Comparison of ENCODE assay signal across 11 cellular contexts in genomic region chr21:17708541-17709265, GRCh38.
DNase-seq lines count a peak whose midpoint lies in the region; ATAC-seq, FAIRE-seq and TF ChIP-seq lines count a peak whose summit lies in the region.
"Had no signal": no experiment of that assay in that cellular context is flagged by ENCODE, and none has a peak within 500 bp of the region (broad histone marks: within the 10 kb centered on the region; RNA-seq: fewer than 3 reads in every experiment).

No MANE protein-coding gene starts in this region.

- peak overlapping the region; percentile 91; the same call in 1 of the 2 replicates for H2BK5ac ChIP-seq in H1 (ENCODE audit: low read depth, low read length)

- ATAC-seq in GM18873 (IDR thresholded peaks at IDR 0.05; ENCODE audit: low FRiP score, unreplicated experiment) = peak; percentile 32
- peak; percentile 38 for ATAC-seq in GM21723 (IDR thresholded peaks at IDR 0.05; ENCODE audit: unreplicated experiment)
- peak; percentile 72 for ATAC-seq in HG03175 (IDR thresholded peaks at IDR 0.05; ENCODE audit: unreplicated experiment)
- ATAC-seq in SK-N-SH treated with all-trans-retinoic acid at 6 μM for 48 hours = no peak

- no peak overlapping the region for H2AK5ac ChIP-seq in H1 (ENCODE audit: low read depth, low read length)

- H4K91ac ChIP-seq in H1 (replicated peaks; ENCODE audit: insufficient read length, low read length) = peak overlapping the region; percentile 65

- no peak for FAIRE-seq in H1 (lab: Jason Lieb, UNC)

- H3K4ac ChIP-seq in H1 (replicated peaks; ENCODE audit: insufficient read length, low read depth, low read length) = no peak overlapping the region

- H4K20me1 ChIP-seq in H1 (replicated peaks in 1 of 2; ENCODE audit: control insufficient read depth in 1 of 2, insufficient read depth in 2 of 2, low read length in 2 of 2) = no peaks in the 10 kb centered on the region

- no peaks in the 10 kb centered on the region for H3K23me2 ChIP-seq in H1 (ENCODE audit: low read depth, low read length)

- TF ChIP-seq CTCF in H1 (IDR thresholded peaks at IDR 0.05; ENCODE audit: control extremely low read depth in 1 of 3, insufficient read depth in 1 of 3, low read depth in 1 of 3, low read length in 3 of 3) (no peak), coronary artery (IDR thresholded peaks at IDR 0.05) (no peak)

- peaks cover 5 to 9% of the 10 kb centered on the region in 2 experiments; a peak in 3 of 4 replicates for H3K9me3 ChIP-seq in H1 (ENCODE audit: insufficient read depth in 2 of 2, low read depth in 1 of 2, low read length in 1 of 2)

- H3K56ac ChIP-seq in H1 (replicated peaks; ENCODE audit: insufficient read length, low read depth, low read length) = no peak overlapping the region

- H4K5ac ChIP-seq in H1 (ENCODE audit: insufficient read length, low read depth, low read length) = no peak overlapping the region

- H3K79me2 ChIP-seq in H1 (ENCODE audit: control insufficient read depth in 1 of 2, insufficient read depth in 2 of 2, low read length in 2 of 2) = no peaks in the 10 kb centered on the region

- H3K4me3 ChIP-seq in H1 (ENCODE audit: extremely low read depth in 1 of 4, insufficient read depth in 2 of 4, low read depth in 3 of 4, low read length in 4 of 4) (no peak overlapping the region), coronary artery (no peak overlapping the region)
- H3K4me3 ChIP-seq: vagina had no signal

- H2BK12ac ChIP-seq in H1 (ENCODE audit: low read depth, low read length) = no peak overlapping the region

- TF ChIP-seq EP300 in H1 (IDR thresholded peaks at IDR 0.05; ENCODE audit: borderline replicate concordance in 1 of 2, low read depth in 2 of 2, low read length in 2 of 2) = no peak

- TF ChIP-seq POLR2A in H1 (IDR thresholded peaks at IDR 0.05; ENCODE audit: control extremely low read depth in 1 of 2, low read depth in 2 of 2, low read length in 2 of 2) = no peak

- H3K36me3 ChIP-seq in H1 (ENCODE audit: control insufficient read depth in 2 of 4, insufficient read depth in 4 of 4, low read length in 3 of 4) = no peaks in the 10 kb centered on the region
- H3K36me3 ChIP-seq: vagina had no signal

- H3K79me1 ChIP-seq in H1 (ENCODE audit: low read depth, low read length) = no peaks in the 10 kb centered on the region

- no peak overlapping the region for H2BK15ac ChIP-seq in H1 (ENCODE audit: low read length)

- no peak for TF ChIP-seq RAD21 in H1 (IDR thresholded peaks at IDR 0.05 in 1 of 2, conservative IDR thresholded peaks at IDR 0.05 in 1 of 2; ENCODE audit: low read depth in 2 of 2, low read length in 2 of 2)

- no peaks in the 10 kb centered on the region for H3K27me3 ChIP-seq in H1 (replicated peaks in 1 of 4; ENCODE audit: control insufficient read depth in 3 of 4, extremely low read depth in 1 of 4, insufficient read depth in 3 of 4, low read length in 3 of 4)
- H3K27me3 ChIP-seq: vagina had no signal

- peak overlapping the region; percentile 85; the same call in 1 of the 2 replicates for H2AFZ ChIP-seq in H1 (ENCODE audit: low read length)

- 89% methylated on average over 5 of the region's 5 CpGs; no CpG with 5 or more reads in 1 of the 2 experiments for WGBS in H1 (ENCODE audit: extremely low coverage in 1 of 2, insufficient coverage in 1 of 2, insufficient read length in 1 of 2, insufficient replicate concordance in 2 of 2, low coverage in 1 of 2, low lambda C conversion rate in 2 of 2, missing lambda C conversion rate in 1 of 2), 2 experiments

- no peaks in the 10 kb centered on the region for H3K4me1 ChIP-seq in H1 (replicated peaks in 1 of 4; ENCODE audit: control insufficient read depth in 3 of 4, insufficient read depth in 4 of 4, low read length in 3 of 4)
- H3K4me1 ChIP-seq: vagina had no signal

- H2BK20ac ChIP-seq in H1 (ENCODE audit: low read length) = no peak overlapping the region

- peak overlapping the region; percentile 21 for H2BK120ac ChIP-seq in H1 (replicated peaks; ENCODE audit: low read depth, low read length)

- POLR2A ChIA-PET in H1 (lab: Charles Lee; ENCODE audit: partially characterized antibody) = no interaction called here

- no peak overlapping the region for H3K4me2 ChIP-seq in H1 (ENCODE audit: insufficient read depth in 1 of 2, low read depth in 2 of 2, low read length in 2 of 2)

- DNase-seq in H1 (ENCODE audit: low read depth in 1 of 2, low spot score in 2 of 2) (no peak), NCI-H446 treated with DMSO at 0.1 percent for 48 hours (lab: John Stamatoyannopoulos, UW) (no peak), NCI-H1436 (lab: John Stamatoyannopoulos, UW) (no peak), coronary artery (ENCODE audit: low spot score) (no peak)
- DNase-seq: NCI-H2171; stimulated activated CD4-positive, alpha-beta T cell treated with anti-CD3 and anti-CD28 coated beads, Interleukin-4, amount 100 ng/mL, for 4 hours had no signal

- H3K14ac ChIP-seq in H1 (ENCODE audit: insufficient read length) = no peak overlapping the region

- H3K18ac ChIP-seq in H1 (ENCODE audit: extremely low read depth, low read length) = no peak overlapping the region

- H3K27ac ChIP-seq in H1 (ENCODE audit: low read depth, low read length) = no peak overlapping the region
- H3K27ac ChIP-seq in coronary artery = no peak overlapping the region
- H3K27ac ChIP-seq: vagina had no signal

- H3K23ac ChIP-seq in H1 (ENCODE audit: insufficient read length) = no peak overlapping the region

- H3K9ac ChIP-seq in H1 (replicated peaks in 1 of 4; ENCODE audit: extremely low read depth in 1 of 4, low read depth in 3 of 4, low read length in 3 of 4) = no peak overlapping the region

- CTCF ChIA-PET in H1 (lab: Charles Lee; ENCODE audit: partially characterized antibody) = no interaction called here

- no peak overlapping the region for H4K8ac ChIP-seq in H1 (ENCODE audit: extremely low read depth, insufficient read depth, low read length)

TF ChIP-seq in H1, 55 proteins besides CTCF, POLR2A, EP300 and RAD21:
- no peak for TF ChIP-seq RFX5 (IDR thresholded peaks at IDR 0.05; ENCODE audit: borderline replicate concordance, low read depth, low read length)
- TF ChIP-seq BRCA1 (IDR thresholded peaks at IDR 0.05; ENCODE audit: low read depth, low read length) = no peak
- no peak for TF ChIP-seq POLR2AphosphoS5 (IDR thresholded peaks at IDR 0.05; ENCODE audit: low read depth, low read length)
- TF ChIP-seq SAP30 (IDR thresholded peaks at IDR 0.05; ENCODE audit: insufficient read depth, insufficient replicate concordance, low read length) = no peak
- TF ChIP-seq KDM4A (IDR thresholded peaks at IDR 0.05; ENCODE audit: low read depth, low read length, severe bottlenecking) = no peak
- no peak for TF ChIP-seq CHD1 (IDR thresholded peaks at IDR 0.05; ENCODE audit: low read depth, low read length)
- TF ChIP-seq ATF2 (IDR thresholded peaks at IDR 0.05; ENCODE audit: low read length) = no peak
- no peak for TF ChIP-seq BACH1 (IDR thresholded peaks at IDR 0.05; ENCODE audit: low read length)
- no peak for TF ChIP-seq NRF1 (IDR thresholded peaks at IDR 0.05; ENCODE audit: low read depth, low read length)

TF ChIP-seq in SK-N-SH treated with all-trans-retinoic acid at 6 μM for 48 hours, 23 proteins besides CTCF, POLR2A, EP300 and RAD21:
- TF ChIP-seq BACH2 (CRISPR knock-in tag; IDR thresholded peaks at IDR 0.05; ENCODE audit: borderline replicate concordance) = no peak
- no peak for TF ChIP-seq ZNF8 (CRISPR knock-in tag; IDR thresholded peaks at IDR 0.05)
